1 cellular context compared by ENCODE assay signal in genomic region chr9:127319366-127320121, GRCh38.
TF ChIP-seq lines count a peak whose summit lies in the region.

No MANE protein-coding gene starts in this region.

TF ChIP-seq in GM12878, 131 proteins besides CTCF, POLR2A, EP300 and RAD21 (continued from another document):
- no peak for TF ChIP-seq ZNF592 (IDR thresholded peaks at IDR 0.05)
- no peak for TF ChIP-seq SREBF1 (IDR thresholded peaks at IDR 0.05; ENCODE audit: low read length)
TF ChIP-seq in GM12878: peak in this region for 0.
